1 cellular context compared by ENCODE assay signal in genomic region chr15:41893422-41894250, GRCh38.
TF ChIP-seq lines count a peak whose summit lies in the region.

TSS of gene SPTBN5 (minus strand) at chr15:41894053. CDS start at chr15:41893497, 556 bp downstream.

TF ChIP-seq in GM12878, 131 proteins besides CTCF, POLR2A, EP300 and RAD21 (continued from another document):
- no peak for TF ChIP-seq CUX1 (IDR thresholded peaks at IDR 0.05; ENCODE audit: insufficient replicate concordance, low read depth, low read length)
- TF ChIP-seq ZSCAN29 (IDR thresholded peaks at IDR 0.05), result no peak
- TF ChIP-seq HDAC2 (IDR thresholded peaks at IDR 0.05), result no peak
- TF ChIP-seq RB1 (IDR thresholded peaks at IDR 0.05; ENCODE audit: borderline replicate concordance), result no peak
- TF ChIP-seq, protein P1, sequence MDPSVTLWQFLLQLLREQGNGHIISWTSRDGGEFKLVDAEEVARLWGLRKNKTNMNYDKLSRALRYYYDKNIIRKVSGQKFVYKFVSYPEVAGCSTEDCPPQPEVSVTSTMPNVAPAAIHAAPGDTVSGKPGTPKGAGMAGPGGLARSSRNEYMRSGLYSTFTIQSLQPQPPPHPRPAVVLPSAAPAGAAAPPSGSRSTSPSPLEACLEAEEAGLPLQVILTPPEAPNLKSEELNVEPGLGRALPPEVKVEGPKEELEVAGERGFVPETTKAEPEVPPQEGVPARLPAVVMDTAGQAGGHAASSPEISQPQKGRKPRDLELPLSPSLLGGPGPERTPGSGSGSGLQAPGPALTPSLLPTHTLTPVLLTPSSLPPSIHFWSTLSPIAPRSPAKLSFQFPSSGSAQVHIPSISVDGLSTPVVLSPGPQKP (IDR thresholded peaks at IDR 0.05; ENCODE audit: low read depth, low read length), result no peak
- TF ChIP-seq YY1 (IDR thresholded peaks at IDR 0.05; ENCODE audit: low read depth, low read length), result no peak
- TF ChIP-seq SREBF2 (IDR thresholded peaks at IDR 0.05; ENCODE audit: low read length), result no peak
- TF ChIP-seq BMI1 (IDR thresholded peaks at IDR 0.05; ENCODE audit: borderline replicate concordance), result no peak
- no peak for TF ChIP-seq ZBTB11 (CRISPR knock-in tag; IDR thresholded peaks at IDR 0.05)
- no peak for TF ChIP-seq RELB (IDR thresholded peaks at IDR 0.05; ENCODE audit: low read depth)
- TF ChIP-seq IRF4 (IDR thresholded peaks at IDR 0.05; ENCODE audit: low read depth, low read length), result no peak
- TF ChIP-seq, protein P2, sequence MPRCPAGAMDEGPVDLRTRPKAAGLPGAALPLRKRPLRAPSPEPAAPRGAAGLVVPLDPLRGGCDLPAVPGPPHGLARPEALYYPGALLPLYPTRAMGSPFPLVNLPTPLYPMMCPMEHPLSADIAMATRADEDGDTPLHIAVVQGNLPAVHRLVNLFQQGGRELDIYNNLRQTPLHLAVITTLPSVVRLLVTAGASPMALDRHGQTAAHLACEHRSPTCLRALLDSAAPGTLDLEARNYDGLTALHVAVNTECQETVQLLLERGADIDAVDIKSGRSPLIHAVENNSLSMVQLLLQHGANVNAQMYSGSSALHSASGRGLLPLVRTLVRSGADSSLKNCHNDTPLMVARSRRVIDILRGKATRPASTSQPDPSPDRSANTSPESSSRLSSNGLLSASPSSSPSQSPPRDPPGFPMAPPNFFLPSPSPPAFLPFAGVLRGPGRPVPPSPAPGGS (IDR thresholded peaks at IDR 0.05; ENCODE audit: borderline replicate concordance, insufficient read depth, low read depth, low read length, poor library complexity, severe bottlenecking), result no peak
- no peak for TF ChIP-seq JUNB (IDR thresholded peaks at IDR 0.05)
- no peak for TF ChIP-seq MAX (IDR thresholded peaks at IDR 0.05; ENCODE audit: low read depth, low read length)
